In genomic region chr1:95097426-95097825, GRCh38 we compare ENCODE assay signal across 18 cellular contexts. TPM values are rescaled to one million over a fixed set of nuclear protein-coding genes. Genes with fewer than 3 reads are reported as not detected.
DNase-seq lines count a peak whose midpoint lies in the region; ATAC-seq, FAIRE-seq and TF ChIP-seq lines count a peak whose summit lies in the region.
"Had no signal": no experiment of that assay in that cellular context is flagged by ENCODE, and none has a peak within 500 bp of the region (broad histone marks: within the 10 kb centered on the region; RNA-seq: fewer than 3 reads in every experiment).

No MANE protein-coding gene starts in this region.

- intact Hi-C loops in K562 (cut with micrococcal nuclease) = no loop called here

- H3K4ac ChIP-seq in mesenchymal stem cell (ENCODE audit: low read depth in 1 of 2, low read length in 2 of 2) = no peak overlapping the region

- no peak for ATAC-seq in K562
- no peak for ATAC-seq in HG03442 (IDR thresholded peaks at IDR 0.05; ENCODE audit: unreplicated experiment)
- no peak for ATAC-seq in effector memory CD8-positive, alpha-beta T cell (replicated peaks)
- ATAC-seq: GM23338, HCT116 had no signal

- TF ChIP-seq CTCF in HL-60 (IDR thresholded peaks at IDR 0.05; ENCODE audit: insufficient read depth, low read length) (no peak), K562 (IDR thresholded peaks at IDR 0.05 in 2 of 3, conservative IDR thresholded peaks at IDR 0.05 in 1 of 3; ENCODE audit: insufficient read depth in 2 of 3, low read depth in 1 of 3, low read length in 3 of 3) (no peak), neutrophil (IDR thresholded peaks at IDR 0.05) (no peak)

- peak overlapping the region in 1 of 2 experiments; percentile 77 for H2BK12ac ChIP-seq in mesenchymal stem cell (ENCODE audit: low read length in 2 of 2)

- no peaks in the 10 kb centered on the region for H3K27me3 ChIP-seq in HL-60 (ENCODE audit: insufficient read depth, poor library complexity, severe bottlenecking)
- H3K27me3 ChIP-seq in K562 (ENCODE audit: control insufficient read depth in 2 of 2, insufficient read depth in 2 of 2, low read length in 2 of 2) = no peaks in the 10 kb centered on the region
- peaks cover 9% of the 10 kb centered on the region for H3K27me3 ChIP-seq in neutrophil
- H3K27me3 ChIP-seq in mesenchymal stem cell (ENCODE audit: control insufficient read depth in 1 of 2, insufficient read depth in 1 of 2, low read length in 2 of 2) = peaks cover 0 to 7% of the 10 kb centered on the region in 2 experiments

- no peak for TF ChIP-seq POLR2A in K562 (conservative IDR thresholded peaks at IDR 0.05)

- POLR2A ChIA-PET in K562 (lab: Yijun Ruan, JAX) = no interaction called here

- no peak overlapping the region for H3K4me3 Mint-ChIP-seq in effector memory CD8-positive, alpha-beta T cell
- H3K4me3 Mint-ChIP-seq: CD4-positive, alpha-beta memory T cell; GM23338; H9 had no signal

- no peak overlapping the region for H2BK5ac ChIP-seq in mesenchymal stem cell (ENCODE audit: low read depth, low read length, poor library complexity, severe bottlenecking)

- H4K8ac ChIP-seq in mesenchymal stem cell (ENCODE audit: low read length) = no peak overlapping the region

- H3K9ac ChIP-seq in K562 (ENCODE audit: insufficient read depth in 1 of 2, low read depth in 2 of 2, low read length in 2 of 2) = no peak overlapping the region
- H3K9ac ChIP-seq in mesenchymal stem cell (ENCODE audit: low read length) = no peak overlapping the region

- H3K4me1 Mint-ChIP-seq in effector memory CD8-positive, alpha-beta T cell (ENCODE audit: low read depth in 2 of 2) = no peaks in the 10 kb centered on the region
- H3K4me1 Mint-ChIP-seq: CD4-positive, alpha-beta memory T cell; GM23338; H9 had no signal

- H3K4me1 ChIP-seq in K562 (replicated peaks in 1 of 2; ENCODE audit: control insufficient read depth in 2 of 2, insufficient read depth in 2 of 2, low read length in 2 of 2) (peaks cover 8 to 28% of the 10 kb centered on the region in 2 experiments; a peak in 4 of 5 replicates), neutrophil (ENCODE audit: control insufficient read depth in 1 of 2, insufficient read depth in 1 of 2, low read depth in 1 of 2, low read length in 1 of 2) (peaks cover 35 to 47% of the 10 kb centered on the region in 2 experiments), mesenchymal stem cell (ENCODE audit: control insufficient read depth, insufficient read depth, low read depth, low read length) (no peaks in the 10 kb centered on the region)

- H3K9me1 ChIP-seq in K562 (ENCODE audit: control insufficient read depth, insufficient read depth, low read length) = no peaks in the 10 kb centered on the region

- H3K4me3 ChIP-seq in HL-60 (replicated peaks; ENCODE audit: insufficient read depth, low read length) = no peak overlapping the region
- no peak overlapping the region for H3K4me3 ChIP-seq in K562
- H3K4me3 ChIP-seq in neutrophil (ENCODE audit: low read depth in 1 of 2, low read length in 1 of 2) = peak overlapping the region in 1 of 2 experiments; percentile 25
- no peak overlapping the region for H3K4me3 ChIP-seq in mesenchymal stem cell (ENCODE audit: insufficient read depth in 1 of 2, low read depth in 1 of 2, low read length in 2 of 2)
- H3K4me3 ChIP-seq: GM23338 had no signal

- H3K36me3 ChIP-seq in K562 (ENCODE audit: control insufficient read depth, insufficient read depth, low read length) = no peaks in the 10 kb centered on the region; the same call in 2 of the 3 replicates
- H3K36me3 ChIP-seq in neutrophil = no peaks in the 10 kb centered on the region
- H3K36me3 ChIP-seq in mesenchymal stem cell (ENCODE audit: control insufficient read depth in 1 of 2, insufficient read depth in 2 of 2, low read depth in 1 of 2, low read length in 2 of 2) = no peaks in the 10 kb centered on the region

- H3K4me2 ChIP-seq in K562 (ENCODE audit: insufficient read depth, low read length) (no peak overlapping the region), mesenchymal stem cell (ENCODE audit: low read length, poor library complexity, severe bottlenecking) (no peak overlapping the region)
- H3K4me2 ChIP-seq: GM23338 had no signal

- H3K36me3 Mint-ChIP-seq in effector memory CD8-positive, alpha-beta T cell (ENCODE audit: insufficient read depth) = no peaks in the 10 kb centered on the region
- H3K36me3 Mint-ChIP-seq: CD4-positive, alpha-beta memory T cell had no signal

- no peaks in the 10 kb centered on the region for H3K79me2 ChIP-seq in K562 (ENCODE audit: control insufficient read depth, insufficient read depth, low read length)

- H3K27ac Mint-ChIP-seq in effector memory CD8-positive, alpha-beta T cell = no peak overlapping the region
- H3K27ac Mint-ChIP-seq: CD4-positive, alpha-beta memory T cell; GM23338; H9 had no signal

- H2BK15ac ChIP-seq in mesenchymal stem cell (ENCODE audit: low read depth, poor library complexity, severe bottlenecking) = no peak overlapping the region

- H3K18ac ChIP-seq in mesenchymal stem cell (ENCODE audit: low read depth in 1 of 2, low read length in 2 of 2) = no peak overlapping the region

- H3K23ac ChIP-seq in mesenchymal stem cell (ENCODE audit: low read length in 2 of 2) = no peak overlapping the region

- CTCF ChIA-PET in K562 (lab: Yijun Ruan, JAX; ENCODE audit: low intra/inter-chr PET ratio) = no interaction called here

- H3K14ac ChIP-seq in mesenchymal stem cell (ENCODE audit: low read length in 2 of 2) = no peak overlapping the region

- H2BK120ac ChIP-seq in mesenchymal stem cell (ENCODE audit: low read depth, low read length) = no peak overlapping the region

- 83% methylated on average over 4 of the region's 4 CpGs for WGBS in K562 (ENCODE audit: insufficient coverage, low coverage, missing lambda C conversion rate)
- WGBS in mesenchymal stem cell = 100% methylated on average over 2 of the region's 4 CpGs

- no peak overlapping the region for H4K91ac ChIP-seq in mesenchymal stem cell (ENCODE audit: low read length)

- H3K9me3 Mint-ChIP-seq in effector memory CD8-positive, alpha-beta T cell = no peaks in the 10 kb centered on the region
- H3K9me3 Mint-ChIP-seq: CD4-positive, alpha-beta memory T cell; GM23338; H9 had no signal

- H3K27me3 Mint-ChIP-seq in effector memory CD8-positive, alpha-beta T cell = peaks cover 6% of the 10 kb centered on the region in 2 donors

- no peaks in the 10 kb centered on the region for H3K9me3 ChIP-seq in K562 (replicated peaks; ENCODE audit: control insufficient read depth, insufficient read depth, low read depth, low read length)
- H3K9me3 ChIP-seq in neutrophil = no peaks in the 10 kb centered on the region
- no peaks in the 10 kb centered on the region for H3K9me3 ChIP-seq in mesenchymal stem cell (ENCODE audit: control insufficient read depth, low read length)

- TF ChIP-seq RAD21 in K562 (CRISPR knock-in tag; conservative IDR thresholded peaks at IDR 0.05 in 1 of 2, IDR thresholded peaks at IDR 0.05 in 1 of 2) = no peak

- no peak for DNase-seq in HL-60 (ENCODE audit: low read depth in 1 of 2, low spot score in 1 of 2)
- DNase-seq in K562 (ENCODE audit: extremely low read depth in 1 of 4, low spot score in 3 of 4) = no peak
- no peak for DNase-seq in mesenchymal stem cell
- DNase-seq in effector memory CD8-positive, alpha-beta T cell = no peak
- DNase-seq: C1 segment of cervical spinal cord; Calu3; CD4-positive, alpha-beta memory T cell; COR-L47; DMS53; DMS79 treated with DMSO at 0.1 percent for 48 hours; GF-D8; H9 had no signal

- peak overlapping the region; percentile 54 for H2AFZ ChIP-seq in K562 (ENCODE audit: low read depth, low read length)
- H2AFZ ChIP-seq in mesenchymal stem cell (ENCODE audit: low read depth, low read length) = no peak overlapping the region
- H2AFZ ChIP-seq: GM23338 had no signal

- FAIRE-seq in K562 (lab: Jason Lieb, UNC) = no peak
- FAIRE-seq: GM12891, GM18507 had no signal

- H3K27ac ChIP-seq in HL-60 (replicated peaks) (peak overlapping the region; percentile 33), K562 (ENCODE audit: extremely low read depth, low read depth, low read length) (no peak overlapping the region), neutrophil (peak overlapping the region; percentile 77), mesenchymal stem cell (ENCODE audit: low read length, poor library complexity, severe bottlenecking) (no peak overlapping the region)

- H3K79me1 ChIP-seq in mesenchymal stem cell (replicated peaks; ENCODE audit: low read length, poor library complexity, severe bottlenecking) = no peaks in the 10 kb centered on the region

- H4K20me1 ChIP-seq in K562 (replicated peaks; ENCODE audit: control insufficient read depth, insufficient read depth, low read length) = no peaks in the 10 kb centered on the region

- H2AK5ac ChIP-seq in mesenchymal stem cell (ENCODE audit: low read length, severe bottlenecking) = no peak overlapping the region

- TF ChIP-seq EP300 in K562 (IDR thresholded peaks at IDR 0.05; ENCODE audit: low read length) = no peak

- in situ Hi-C loops in K562 (cut with MboI) = no loop called here

- no TSS peak for BruUV-seq in K562 (replicated peaks; lab: Mats Ljungman, UMichigan)

RNA-seq across cellular contexts. Expression of gene TLCD4, which starts 19.7 kb away (rescaled TPM):
- total RNA-seq in K562 (2011; cell fraction: chromatin; rRNA removed; ENCODE audit: low replicate concordance) = 10.7 and 22.5 TPM in 2 replicates
- 7.2 and 9.1 TPM in 2 replicates for total RNA-seq in K562 (2011; cell fraction: nucleolus; rRNA removed)
- 20.7 and 39.0 TPM in 2 replicates for total RNA-seq in K562 (2011; cell fraction: nucleoplasm; rRNA removed)
- 7.6 and 10.3 TPM in 2 replicates for total RNA-seq in K562 (2014; rRNA removed)
- 19.8 and 23.6 TPM in 2 replicates for total RNA-seq in K562 (2014; rRNA removed; fragmentation: Illumina TruSeq; extraction: Trizol)
- 6.8 and 7.5 TPM in 2 replicates for total RNA-seq in K562 (2015; rRNA removed; fragmentation: Illumina TruSeq; extraction: Trizol)
- total RNA-seq in K562 (2021) = 13.9 and 16.5 TPM in 2 replicates
- polyA plus RNA-seq in K562 (2011; rRNA removed) = 9.6 and 16.6 TPM in 2 replicates
- polyA plus RNA-seq in K562 (2011; cell fraction: cytosol; rRNA removed) = 2.2 and 4.5 TPM in 2 replicates
- 2.3 and 2.7 TPM in 2 replicates for polyA plus RNA-seq in K562 (2011; cell fraction: nucleus; rRNA removed)
- 5.0 and 5.7 TPM in 2 replicates for polyA plus RNA-seq in K562 (2012)
- polyA plus RNA-seq in K562 (2014; fragmentation: Illumina TruSeq; extraction: Trizol) = 8.4 and 10.9 TPM in 2 replicates
- 1 to 10 TPM; 3.5 to 5.0 TPM for polyA plus RNA-seq in K562 (2014; fragmentation: Nextera tagmentation; extraction: Ambion mirVana)
- 6.5 and 6.6 TPM in 2 replicates for polyA plus RNA-seq in K562 (2014; rRNA removed)
- 26.5 and 41.8 TPM in 2 replicates for polyA minus RNA-seq in K562 (2011; rRNA and poly(A)+ RNA removed)
- 8.3 and 10.7 TPM in 2 replicates for polyA minus RNA-seq in K562 (2011; cell fraction: cytosol; rRNA and poly(A)+ RNA removed)
- polyA minus RNA-seq in K562 (2011; cell fraction: nucleus; rRNA and poly(A)+ RNA removed) = 3.1 and 4.1 TPM in 2 replicates
- 2.4 TPM for polyA plus RNA-seq in mesenchymal stem cell (2013, experiment 1 of 2)
- 2.8 TPM for polyA plus RNA-seq in mesenchymal stem cell (2013, experiment 2 of 2)

RNA-seq across cellular contexts. Expression of gene ALG14, which starts 24.7 kb away (rescaled TPM):
- 1.6 and 2.1 TPM in 2 replicates for total RNA-seq in K562 (2011; cell fraction: chromatin; rRNA removed; ENCODE audit: low replicate concordance)
- 1.2 and 3.7 TPM in 2 replicates for total RNA-seq in K562 (2011; cell fraction: nucleolus; rRNA removed)
- total RNA-seq in K562 (2011; cell fraction: nucleoplasm; rRNA removed) = 3.2 and 4.2 TPM in 2 replicates
- 1.8 and 2.8 TPM in 2 replicates for total RNA-seq in K562 (2014; rRNA removed)
- total RNA-seq in K562 (2014; rRNA removed; fragmentation: Illumina TruSeq; extraction: Trizol) = 3.9 and 6.8 TPM in 2 replicates
- total RNA-seq in K562 (2015; rRNA removed; fragmentation: Illumina TruSeq; extraction: Trizol) = 2.6 and 3.3 TPM in 2 replicates
- total RNA-seq in K562 (2021) = 6.1 and 8.6 TPM in 2 replicates
- 2.8 and 2.9 TPM in 2 replicates for polyA plus RNA-seq in K562 (2011; rRNA removed)
- polyA plus RNA-seq in K562 (2011; cell fraction: cytosol; rRNA removed) = 1.3 and 2.0 TPM in 2 replicates
- 0.94 and 1.3 TPM in 2 replicates for polyA plus RNA-seq in K562 (2011; cell fraction: nucleus; rRNA removed)
- polyA plus RNA-seq in K562 (2012) = 3.3 and 4.6 TPM in 2 replicates
- polyA plus RNA-seq in K562 (2014; fragmentation: Illumina TruSeq; extraction: Trizol) = 4.7 and 4.9 TPM in 2 replicates
- 10 to 100 TPM; 14.9 to 16.2 TPM for polyA plus RNA-seq in K562 (2014; fragmentation: Nextera tagmentation; extraction: Ambion mirVana)
- 2.2 and 2.8 TPM in 2 replicates for polyA plus RNA-seq in K562 (2014; rRNA removed)
- polyA minus RNA-seq in K562 (2011; rRNA and poly(A)+ RNA removed) = 1.6 and 2.0 TPM in 2 replicates
- polyA minus RNA-seq in K562 (2011; cell fraction: cytosol; rRNA and poly(A)+ RNA removed) = 1.4 and 12.8 TPM in 2 replicates
- 1.5 and 4.4 TPM in 2 replicates for polyA minus RNA-seq in K562 (2011; cell fraction: nucleus; rRNA and poly(A)+ RNA removed)
- 7.6 TPM for polyA plus RNA-seq in mesenchymal stem cell (2013, experiment 1 of 2)
- polyA plus RNA-seq in mesenchymal stem cell (2013, experiment 2 of 2) = 6.4 TPM

Comparison
In these comparisons a context has a peak if more than half of its experiments do, and no peak if none do; other contexts are left out.
1. H3K27ac ChIP-seq: peak in HL-60 (single experiment) and neutrophil (single experiment); none in K562 (single experiment) and mesenchymal stem cell (single experiment).